In genomic region chr7:45974540-45975360, GRCh38 we compare ENCODE assay signal across 32 cellular contexts. TPM values are rescaled to one million over a fixed set of nuclear protein-coding genes. Genes with fewer than 3 reads are reported as not detected.
DNase-seq lines count a peak whose midpoint lies in the region; ATAC-seq, FAIRE-seq and TF ChIP-seq lines count a peak whose summit lies in the region.
"Had no signal": no experiment of that assay in that cellular context is flagged by ENCODE, and none has a peak within 500 bp of the region (broad histone marks: within the 10 kb centered on the region; RNA-seq: fewer than 3 reads in every experiment).

No MANE protein-coding gene starts in this region.

- H3K4me1 Mint-ChIP-seq in neural progenitor cell: peaks cover 33% of the 10 kb centered on the region

- no peak overlapping the region for H3K4me3 Mint-ChIP-seq in neural progenitor cell
- H3K4me3 Mint-ChIP-seq: activated CD8-positive, alpha-beta T cell treated with anti-CD3 and anti-CD28 coated beads for 36 hours; activated naive CD8-positive, alpha-beta T cell; CD8-positive, alpha-beta memory T cell; H9; stimulated activated naive B cell treated with anti-CD40 and anti-IgM and Interleukin-4, amounts not matched to agents 10 μg/mL and 1 μg/mL and 100 μg/mL, for 72 hours had no signal

- FAIRE-seq in HepG2 (lab: Jason Lieb, UNC): no peak
- FAIRE-seq: GM12878 had no signal

- H3K27ac ChIP-seq in HepG2 (ENCODE audit: extremely low read length, insufficient read depth, low read length): peak overlapping the region; percentile 82
- no peak overlapping the region for H3K27ac ChIP-seq in right lobe of liver
- H3K27ac ChIP-seq in neural progenitor cell: no peak overlapping the region
- H3K27ac ChIP-seq in MM.1S (ENCODE audit: low read length): no peak overlapping the region
- H3K27ac ChIP-seq: breast epithelium, colonic mucosa, HL-60, KMS-11, Peyer's patch, suprapubic skin, vagina had no signal

- WGBS in HepG2 (ENCODE audit: low lambda C conversion rate): 83% methylated on average over 11 of the region's 12 CpGs
- 83% methylated on average over 9 of the region's 12 CpGs for WGBS in right lobe of liver (ENCODE audit: insufficient coverage, low coverage, low lambda C conversion rate, missing lambda C conversion rate)

- DNase-seq in HepG2 (ENCODE audit: low spot score) (peak; percentile 31), right lobe of liver (no peak), ecto neural progenitor cell (ENCODE audit: low spot score) (peak; percentile 23), neural progenitor cell (ENCODE audit: low spot score) (no peak), MM.1S (no peak), NCI-H446 treated with DMSO at 0.1 percent for 48 hours (lab: John Stamatoyannopoulos, UW) (no peak)
- no peak for DNase-seq in stimulated activated CD4-positive, alpha-beta T cell treated with anti-CD3 and anti-CD28 coated beads, Interleukin-1b, Interleukin-23, amount 100 ng/mL, for 48 hours
- DNase-seq: activated CD8-positive, alpha-beta T cell treated with anti-CD3 and anti-CD28 coated beads for 36 hours; activated effector memory CD4-positive, alpha-beta T cell treated with Interleukin-2 at 50 U/mL for 16 hours; activated T-cell treated with anti-CD3 and anti-CD28 coated beads for 4 hours; BE2C; CD8-positive, alpha-beta memory T cell; effector memory CD4-positive, alpha-beta T cell; erythroblast; H9; mesendoderm; NCI-H2227 treated with DMSO at 0.1 percent for 48 hours; NCI-H526 treated with DMSO at 0.1 percent for 48 hours; Peyer's patch; SIG-M5; stimulated activated naive B cell treated with anti-CD40 and anti-IgM and Interleukin-4, amounts not matched to agents 10 μg/mL and 1 μg/mL and 100 μg/mL, for 72 hours had no signal

- no peaks in the 10 kb centered on the region for H3K9me2 ChIP-seq in MM.1S (replicated peaks; ENCODE audit: insufficient read depth, low read length)

- TSS peak; percentile 50 for BruUV-seq in HepG2 (replicated peaks; lab: Mats Ljungman, UMichigan)

- H3K27me3 Mint-ChIP-seq in neural progenitor cell (ENCODE audit: insufficient read depth, low read depth): peaks cover 20% of the 10 kb centered on the region
- H3K27me3 Mint-ChIP-seq: activated CD8-positive, alpha-beta T cell treated with anti-CD3 and anti-CD28 coated beads for 36 hours; activated naive CD8-positive, alpha-beta T cell had no signal

- TF ChIP-seq EP300 in HepG2 (IDR thresholded peaks at IDR 0.05; ENCODE audit: low read depth in 2 of 2, low read length in 2 of 2) (no peak; a peak in 1 of 4 replicates), HepG2 (CRISPR knock-in tag; IDR thresholded peaks at IDR 0.05; ENCODE audit: borderline replicate concordance) (no peak)

- no peaks in the 10 kb centered on the region for H4K20me1 ChIP-seq in HepG2 (ENCODE audit: insufficient read depth, low read length)
- H4K20me1 ChIP-seq in neural progenitor cell (ENCODE audit: low read depth): no peaks in the 10 kb centered on the region
- no peaks in the 10 kb centered on the region for H4K20me1 ChIP-seq in MM.1S (ENCODE audit: insufficient read depth, low read length)

- H3K27ac Mint-ChIP-seq in neural progenitor cell: peak overlapping the region; percentile 21
- H3K27ac Mint-ChIP-seq: activated CD8-positive, alpha-beta T cell treated with anti-CD3 and anti-CD28 coated beads for 36 hours; activated naive CD8-positive, alpha-beta T cell; CD8-positive, alpha-beta memory T cell; stimulated activated naive B cell treated with anti-CD40 and anti-IgM and Interleukin-4, amounts not matched to agents 10 μg/mL and 1 μg/mL and 100 μg/mL, for 72 hours had no signal

- H3K79me2 ChIP-seq in HepG2 (ENCODE audit: insufficient read depth, low read length) (no peaks in the 10 kb centered on the region), neural progenitor cell (ENCODE audit: low read depth) (no peaks in the 10 kb centered on the region), MM.1S (ENCODE audit: low read length) (no peaks in the 10 kb centered on the region)

- intact Hi-C loops in HepG2 (cut with micrococcal nuclease; ENCODE audit: unreplicated experiment) (loop anchor here (1.0 to 5.0 kb wide), 3 partner anchors 14 to 243 kb away; no protein-coding TSS in a partner anchor), right lobe of liver (cut with DNase I) (no loop called here)

- TF ChIP-seq POLR2A in HepG2 (IDR thresholded peaks at IDR 0.05; ENCODE audit: insufficient read depth in 1 of 2, low read depth in 2 of 2, low read length in 2 of 2) (no peak), right lobe of liver (IDR thresholded peaks at IDR 0.05) (no peak)

- H3K9me3 ChIP-seq in HepG2 (ENCODE audit: low read length): no peaks in the 10 kb centered on the region
- H3K9me3 ChIP-seq in right lobe of liver: no peaks in the 10 kb centered on the region
- no peaks in the 10 kb centered on the region for H3K9me3 ChIP-seq in neural progenitor cell (ENCODE audit: low read depth)
- H3K9me3 ChIP-seq in MM.1S (replicated peaks; ENCODE audit: insufficient read depth, low read length): no peaks in the 10 kb centered on the region
- H3K9me3 ChIP-seq: BE2C, breast epithelium, colonic mucosa, Peyer's patch, suprapubic skin, vagina had no signal

- H3K36me3 Mint-ChIP-seq in neural progenitor cell: no peaks in the 10 kb centered on the region
- H3K36me3 Mint-ChIP-seq: stimulated activated naive B cell treated with anti-CD40 and anti-IgM and Interleukin-4, amounts not matched to agents 10 μg/mL and 1 μg/mL and 100 μg/mL, for 72 hours had no signal

- in situ Hi-C loops in HepG2 (cut with HindIII; ENCODE audit: extremely low pct_ligation_motif_present, low pct_unique_long_range_greater_than_20kb): loop anchor here (5.0 kb wide), 1 partner anchor 87 kb away; the partner anchor contains the start of gene IGFBP1

- H3F3A ChIP-seq in neural progenitor cell (ENCODE audit: low read depth): no peaks in the 10 kb centered on the region
- 0 out of 2 replicates have a peak, but pooled peaks cover 7% of the 10 kb centered on the region for H3F3A ChIP-seq in MM.1S (ENCODE audit: insufficient read depth, low read length)

- H3K36me3 ChIP-seq in HepG2 (replicated peaks in 1 of 2; ENCODE audit: control insufficient read depth in 1 of 2, insufficient read depth in 2 of 2, low read length in 2 of 2): no peaks in the 10 kb centered on the region
- no peaks in the 10 kb centered on the region for H3K36me3 ChIP-seq in right lobe of liver
- H3K36me3 ChIP-seq in neural progenitor cell: no peaks in the 10 kb centered on the region
- H3K36me3 ChIP-seq in MM.1S (replicated peaks; ENCODE audit: insufficient read depth, low read length): no peaks in the 10 kb centered on the region
- H3K36me3 ChIP-seq: BE2C, breast epithelium, colonic mucosa, MG63, Peyer's patch, suprapubic skin, vagina had no signal

- no peak for TF ChIP-seq RAD21 in HepG2 (CRISPR knock-in tag; IDR thresholded peaks at IDR 0.05)

- ATAC-seq in HepG2: peak; percentile 16
- ATAC-seq in right lobe of liver: no peak
- no peak for ATAC-seq in GM21423 (IDR thresholded peaks at IDR 0.05; ENCODE audit: unreplicated experiment)
- ATAC-seq: activated CD8-positive, alpha-beta T cell treated with anti-CD3 and anti-CD28 coated beads for 36 hours; GM12878; left lobe of liver; stimulated activated naive B cell treated with anti-CD40 and anti-IgM and Interleukin-4, amounts not matched to agents 10 μg/mL and 1 μg/mL and 100 μg/mL, for 72 hours had no signal

- POLR2A ChIA-PET in HepG2 (lab: Yijun Ruan, JAX): interaction anchor here (0.5 to 4.2 kb wide), 10 partner anchors 13 to 1042 kb away, joined by 3 to 70 read pairs (median 6); partner anchors contain the start of gene IGFBP1

- no peaks in the 10 kb centered on the region for H3K27me3 ChIP-seq in HepG2 (ENCODE audit: control insufficient read depth in 1 of 2, insufficient read depth in 2 of 2, low read length in 2 of 2)
- no peaks in the 10 kb centered on the region for H3K27me3 ChIP-seq in right lobe of liver
- H3K27me3 ChIP-seq in neural progenitor cell: no peaks in the 10 kb centered on the region
- H3K27me3 ChIP-seq in MM.1S (replicated peaks; ENCODE audit: insufficient read depth, low read length): no peaks in the 10 kb centered on the region
- H3K27me3 ChIP-seq: BE2C, breast epithelium, colonic mucosa, MG63, Peyer's patch, suprapubic skin, vagina had no signal

- 0 out of 6 replicates have a peak overlapping the region, but pooled peaks of 1 of the 3 experiments have one; percentile 1 for H3K4me3 ChIP-seq in HepG2 (replicated peaks in 1 of 3; ENCODE audit: insufficient read depth in 1 of 3, low read depth in 2 of 3, low read length in 3 of 3)
- no peak overlapping the region for H3K4me3 ChIP-seq in right lobe of liver
- H3K4me3 ChIP-seq in neural progenitor cell: no peak overlapping the region
- no peak overlapping the region for H3K4me3 ChIP-seq in MM.1S (ENCODE audit: low read length)
- H3K4me3 ChIP-seq: breast epithelium, colonic mucosa, GM12878, MG63, Peyer's patch, suprapubic skin, vagina had no signal

- TF ChIP-seq CTCF in HepG2 (CRISPR knock-in tag; IDR thresholded peaks at IDR 0.05): no peak
- TF ChIP-seq CTCF in right lobe of liver (IDR thresholded peaks at IDR 0.05): no peak
- no peak for TF ChIP-seq CTCF in neural progenitor cell (IDR thresholded peaks at IDR 0.05)
- no peak for TF ChIP-seq CTCF in MM.1S (IDR thresholded peaks at IDR 0.05; ENCODE audit: low read length)

- H3K9ac ChIP-seq in HepG2 (ENCODE audit: insufficient read depth, low read depth, low read length) (peak overlapping the region; percentile 67), neural progenitor cell (no peak overlapping the region), MM.1S (ENCODE audit: low read length) (no peak overlapping the region)
- H3K9ac ChIP-seq: KMS-11 had no signal

- peaks cover 10% of the 10 kb centered on the region for H3K9me3 Mint-ChIP-seq in neural progenitor cell
- H3K9me3 Mint-ChIP-seq: activated CD8-positive, alpha-beta T cell treated with anti-CD3 and anti-CD28 coated beads for 36 hours; H9; stimulated activated naive B cell treated with anti-CD40 and anti-IgM and Interleukin-4, amounts not matched to agents 10 μg/mL and 1 μg/mL and 100 μg/mL, for 72 hours had no signal

- H2AFZ ChIP-seq in HepG2 (ENCODE audit: low read length): no peak overlapping the region
- no peak overlapping the region for H2AFZ ChIP-seq in neural progenitor cell (replicated peaks)
- H2AFZ ChIP-seq in MM.1S (ENCODE audit: low read length): no peak overlapping the region

- CTCF ChIA-PET in HepG2 (lab: Yijun Ruan, JAX; ENCODE audit: low intra/inter-chr PET ratio, low total read pairs): no interaction called here

- H3K4me2 ChIP-seq in HepG2 (ENCODE audit: low read depth, low read length) (peak overlapping the region; percentile 51; the same call in 1 of the 2 replicates), neural progenitor cell (no peak overlapping the region), MM.1S (ENCODE audit: low read depth, low read length) (no peak overlapping the region)
- H3K4me2 ChIP-seq: KMS-11 had no signal

- H3K4me1 ChIP-seq in HepG2 (ENCODE audit: insufficient read depth, low read length) (peaks cover 81% of the 10 kb centered on the region), right lobe of liver (peaks cover 0 to 6% (median 0%) of the 10 kb centered on the region in 4 donors), neural progenitor cell (no peaks in the 10 kb centered on the region), MM.1S (ENCODE audit: low read length) (peaks cover 24% of the 10 kb centered on the region)
- H3K4me1 ChIP-seq: BE2C, colonic mucosa had no signal

RNA-seq across cellular contexts. Expression of gene IGFBP3, which starts 53.7 kb away (rescaled TPM):
- total RNA-seq in HepG2 (2016; rRNA removed; fragmentation: Illumina TruSeq; extraction: Trizol) (not detected in 2 replicates), right lobe of liver (100 to 1,000 TPM in 5 of 6 experiments, 10 to 100 TPM in 1; 85.9 to 321 (median 183) TPM), neural progenitor cell (ENCODE audit: low replicate concordance) (22.0 and 29.0 TPM in 2 replicates)
- total RNA-seq in HepG2 (2016; cell fraction: cytosol; rRNA removed; fragmentation: Illumina TruSeq; extraction: Trizol; ENCODE audit: low read depth): not detected in 2 replicates
- total RNA-seq in HepG2 (2016; cell fraction: insoluble cytoplasmic fraction; rRNA removed; fragmentation: Illumina TruSeq; extraction: Trizol): 0.04 TPM in 1 of 2 replicates, not detected in the other
- not detected in 2 replicates for total RNA-seq in HepG2 (2016; cell fraction: membrane; rRNA removed; fragmentation: Illumina TruSeq; extraction: Trizol)
- total RNA-seq in HepG2 (2016; cell fraction: nucleus; rRNA removed; fragmentation: Illumina TruSeq; extraction: Trizol): not detected in 2 replicates
- polyA plus RNA-seq in HepG2 (2011; rRNA removed): 57.5 and 91.8 TPM in 2 replicates
- polyA plus RNA-seq in HepG2 (2011; cell fraction: cytosol; rRNA removed): 49.1 and 87.6 TPM in 2 replicates
- polyA plus RNA-seq in HepG2 (2011; cell fraction: nucleus; rRNA removed): 42.3 and 57.8 TPM in 2 replicates
- 261 and 275 TPM in 2 replicates for polyA plus RNA-seq in HepG2 (2012)
- not detected in 2 replicates for polyA plus RNA-seq in HepG2 (2016; cell fraction: cytosol; fragmentation: Illumina TruSeq; extraction: Trizol; ENCODE audit: low read depth)
- polyA plus RNA-seq in HepG2 (2016; cell fraction: insoluble cytoplasmic fraction; fragmentation: Illumina TruSeq; extraction: Trizol; ENCODE audit: low read depth): 0.15 TPM in 1 of 2 replicates, not detected in the other
- polyA plus RNA-seq in HepG2 (2016; cell fraction: membrane; fragmentation: Illumina TruSeq; extraction: Trizol; ENCODE audit: low read depth): not detected in 2 replicates
- 0.41 TPM in 1 of 2 replicates, not detected in the other for polyA plus RNA-seq in HepG2 (2016; cell fraction: nucleus; fragmentation: Illumina TruSeq; extraction: Trizol; ENCODE audit: insufficient read depth, low read depth)
- 32.4 and 48.2 TPM in 2 replicates for polyA minus RNA-seq in HepG2 (2011; rRNA and poly(A)+ RNA removed; ENCODE audit: low replicate concordance)
- polyA minus RNA-seq in HepG2 (2011; cell fraction: cytosol; rRNA and poly(A)+ RNA removed): 28.6 and 53.0 TPM in 2 replicates
- 15.1 and 33.7 TPM in 2 replicates for polyA minus RNA-seq in HepG2 (2011; cell fraction: nucleus; rRNA and poly(A)+ RNA removed)

Comparison
In these comparisons a context has a peak if more than half of its experiments do, and no peak if none do; other contexts are left out.
1. DNase-seq: peak in HepG2 (single experiment) and ecto neural progenitor cell (single experiment); none in right lobe of liver (0 of 3), neural progenitor cell (single experiment), MM.1S (single experiment), NCI-H446 treated with DMSO at 0.1 percent for 48 hours (single experiment) and stimulated activated CD4-positive, alpha-beta T cell treated with anti-CD3 and anti-CD28 coated beads, Interleukin-1b, Interleukin-23, amount 100 ng/mL, for 48 hours (single experiment).
2. RNA of gene IGFBP3, which starts 53.7 kb away (total RNA-seq): 85.9 to 321 TPM in right lobe of liver and 22.0 to 29.0 TPM in neural progenitor cell; 0.04 TPM in HepG2; every median in the first group is over 10 times any median in the second.